ENCODE assay signal across 8 cellular contexts in genomic region chr10:133308431-133309110, GRCh38. TPM values are rescaled to one million over a fixed set of nuclear protein-coding genes. Genes with fewer than 3 reads are reported as not detected.
DNase-seq lines count a peak whose midpoint lies in the region; ATAC-seq and TF ChIP-seq lines count a peak whose summit lies in the region.

Gene TUBGCP2, minus strand, starts transcription at chr10:133308872. Its CDS starts 5,931 bp downstream, at chr10:133302941.
Gene ZNF511, plus strand, starts transcription at chr10:133308914. Its CDS starts 30 bp downstream, at chr10:133308944.

- ATAC-seq in GM18517 (IDR thresholded peaks at IDR 0.05; ENCODE audit: unreplicated experiment) (peak; percentile 81), HG03025 (IDR thresholded peaks at IDR 0.05; ENCODE audit: low FRiP score, unreplicated experiment) (peak; percentile 73), left lobe of liver (peak; percentile 73)

- DNase-seq in A673 (ENCODE audit: low spot score) (peak; percentile 90), NCI-H345 treated with DMSO at 0.1 percent for 48 hours (lab: John Stamatoyannopoulos, UW; ENCODE audit: unreplicated experiment) (peak; percentile 46), coronary artery (ENCODE audit: low spot score) (peak; percentile 93), left lobe of liver (ENCODE audit: low spot score) (peak; percentile 92)
- DNase-seq in activated CD4-positive, alpha-beta T cell treated with anti-CD3 and anti-CD28 coated beads, Interleukin-2, amount 10 ng/mL, durations not matched to agents 24 days and 14 days = peak; percentile 98
- DNase-seq in stimulated activated CD4-positive, alpha-beta T cell treated with anti-CD3 and anti-CD28 coated beads, Interleukin-2, amount 100 ng/mL, for 4 hours (ENCODE audit: low read depth) = peak; percentile 84

- POLR2A ChIA-PET in A673 (lab: Charles Lee; ENCODE audit: low non-redundant PET) = no interaction called here

- H3K36me3 ChIP-seq in A673 (ENCODE audit: insufficient read depth, low read length, poor library complexity, severe bottlenecking) = peaks cover 14% of the 10 kb centered on the region

- H3K27ac Mint-ChIP-seq in activated CD4-positive, alpha-beta T cell treated with anti-CD3 and anti-CD28 coated beads, Interleukin-2, amount 10 ng/mL, durations not matched to agents 24 days and 14 days = peak within 1 kb of the TSS; percentile 98

- H3K4me3 ChIP-seq in A673 (ENCODE audit: low read depth, low read length, poor library complexity, severe bottlenecking) (peak within 1 kb of the TSS; percentile 100), coronary artery (peak within 1 kb of the TSS; percentile 92)

- intact Hi-C loops in A673 (cut with micrococcal nuclease; ENCODE audit: unreplicated experiment) = no loop called here
- intact Hi-C loops in activated CD4-positive, alpha-beta T cell treated with anti-CD3 and anti-CD28 coated beads, Interleukin-2, amount 10 ng/mL, durations not matched to agents 24 days and 14 days (cut with micrococcal nuclease) = loop anchor here (1.0 to 5.0 kb wide), 5 partner anchors 33 to 366 kb away; partner anchors contain the start of genes CFAP46, FUOM, MTG1 and PAOX

- peak within 1 kb of the TSS; percentile 94 for H3K4me3 Mint-ChIP-seq in activated CD4-positive, alpha-beta T cell treated with anti-CD3 and anti-CD28 coated beads, Interleukin-2, amount 10 ng/mL, durations not matched to agents 24 days and 14 days

- H3K9me3 ChIP-seq in A673 (ENCODE audit: low read depth, low read length, poor library complexity, severe bottlenecking) = no peaks in the 10 kb centered on the region

- TF ChIP-seq CTCF in A673 (conservative IDR thresholded peaks at IDR 0.05; ENCODE audit: low read depth, low read length) = peak; percentile 19
- TF ChIP-seq CTCF in coronary artery (IDR thresholded peaks at IDR 0.05) = no peak

- peak within 1 kb of the TSS; percentile 95 for H3K27ac ChIP-seq in A673 (ENCODE audit: low read depth, low read length, poor library complexity, severe bottlenecking)
- peak within 1 kb of the TSS; percentile 92 to 97 for H3K27ac ChIP-seq in coronary artery

- no peaks in the 10 kb centered on the region for H3K9me3 Mint-ChIP-seq in activated CD4-positive, alpha-beta T cell treated with anti-CD3 and anti-CD28 coated beads, Interleukin-2, amount 10 ng/mL, durations not matched to agents 24 days and 14 days

- TSS peak; percentile 45 for BruUV-seq in A673 (replicated peaks; lab: Mats Ljungman, UMichigan)

- peaks cover 20% of the 10 kb centered on the region for H3K4me1 Mint-ChIP-seq in activated CD4-positive, alpha-beta T cell treated with anti-CD3 and anti-CD28 coated beads, Interleukin-2, amount 10 ng/mL, durations not matched to agents 24 days and 14 days

- peaks cover 24% of the 10 kb centered on the region for H3K36me3 Mint-ChIP-seq in activated CD4-positive, alpha-beta T cell treated with anti-CD3 and anti-CD28 coated beads, Interleukin-2, amount 10 ng/mL, durations not matched to agents 24 days and 14 days (ENCODE audit: low read depth)

- peaks cover 3% of the 10 kb centered on the region for H3K4me1 ChIP-seq in A673 (ENCODE audit: insufficient read depth, low read length, poor library complexity, severe bottlenecking)

- no peaks in the 10 kb centered on the region for H3K27me3 ChIP-seq in A673 (replicated peaks; ENCODE audit: insufficient read depth, low read depth, low read length, poor library complexity)

- H3K27me3 Mint-ChIP-seq in activated CD4-positive, alpha-beta T cell treated with anti-CD3 and anti-CD28 coated beads, Interleukin-2, amount 10 ng/mL, durations not matched to agents 24 days and 14 days = peaks cover 2% of the 10 kb centered on the region

- CTCF ChIA-PET in A673 (lab: Charles Lee) = interaction anchor here (1.3 kb wide), 1 partner anchor 21 kb away, joined by 4 read pairs; no protein-coding TSS in a partner anchor

RNA-seq across cellular contexts. Expression of gene TUBGCP2, which starts in this region (rescaled TPM):
- total RNA-seq in A673 (2021) (72.7 and 75.1 TPM in 2 replicates), left lobe of liver (25.7 TPM)
- 65.3 and 70.6 TPM in 2 replicates for total RNA-seq in activated CD4-positive, alpha-beta T cell treated with anti-CD3 and anti-CD28 coated beads, Interleukin-2, amount 10 ng/mL, durations not matched to agents 24 days and 14 days

RNA-seq across cellular contexts. Expression of gene ZNF511, which starts in this region (rescaled TPM):
- total RNA-seq in A673 (2021) (51.8 and 61.4 TPM in 2 replicates), left lobe of liver (30.2 TPM)
- total RNA-seq in activated CD4-positive, alpha-beta T cell treated with anti-CD3 and anti-CD28 coated beads, Interleukin-2, amount 10 ng/mL, durations not matched to agents 24 days and 14 days = 83.8 and 87.2 TPM in 2 replicates

Comparison
In these comparisons a context has a peak if more than half of its experiments do, and no peak if none do; other contexts are left out.
1. Peak in every context shown above with its lines: DNase-seq, ATAC-seq, H3K4me3 ChIP-seq and H3K27ac ChIP-seq.
2. DNase-seq: peak in every context shown above with its lines; median percentile 98 in activated CD4-positive, alpha-beta T cell treated with anti-CD3 and anti-CD28 coated beads, Interleukin-2, amount 10 ng/mL, durations not matched to agents 24 days and 14 days; 93 in coronary artery; 92 in left lobe of liver; 90 in A673; 84 in stimulated activated CD4-positive, alpha-beta T cell treated with anti-CD3 and anti-CD28 coated beads, Interleukin-2, amount 100 ng/mL, for 4 hours; 46 in NCI-H345 treated with DMSO at 0.1 percent for 48 hours.